Comparison of ENCODE assay signal across 13 cellular contexts in the genomic region with DNA sequence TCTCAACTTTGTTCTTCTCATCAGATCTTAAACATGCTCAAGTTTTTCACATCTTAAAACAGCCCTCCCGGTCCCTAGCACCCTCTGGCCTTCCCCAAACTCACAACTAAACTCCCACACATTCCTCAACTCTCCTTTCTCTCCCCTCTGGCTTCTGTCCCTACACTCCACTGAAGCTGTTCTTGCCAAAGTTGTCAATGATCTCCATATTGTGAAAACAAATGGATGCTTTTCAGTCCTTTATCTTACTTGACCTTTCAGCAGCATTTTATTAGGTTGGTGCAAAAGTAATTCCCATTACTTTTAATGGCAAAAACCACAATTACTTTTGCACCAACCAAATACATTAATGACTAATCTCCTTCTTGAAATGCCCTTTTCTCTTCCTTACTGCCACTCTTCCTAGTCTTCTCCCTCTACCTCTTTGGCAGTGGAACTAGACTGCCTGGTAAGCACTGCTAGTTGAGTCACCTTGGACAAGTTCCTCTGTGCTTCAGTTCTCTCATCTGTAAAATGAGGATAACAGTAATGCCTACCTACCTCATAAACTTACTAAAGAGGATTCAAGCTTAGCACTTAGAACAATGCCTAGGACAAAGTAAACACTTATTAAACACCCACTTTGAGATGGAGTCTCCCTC. TPM values are rescaled to one million over a fixed set of nuclear protein-coding genes. Genes with fewer than 3 reads are reported as not detected.
DNase-seq lines count a peak whose midpoint lies in the region; ATAC-seq and TF ChIP-seq lines count a peak whose summit lies in the region.
"Had no signal": no experiment of that assay in that cellular context is flagged by ENCODE, and none has a peak within 500 bp of the region (broad histone marks: within the 10 kb centered on the region; RNA-seq: fewer than 3 reads in every experiment).

No MANE protein-coding gene starts in this region.

- H3K27me3 ChIP-seq in cardiac muscle cell: no peaks in the 10 kb centered on the region
- no peaks in the 10 kb centered on the region for H3K27me3 ChIP-seq in uterus

- no peaks in the 10 kb centered on the region for H3K27me3 Mint-ChIP-seq in activated CD8-positive, alpha-beta T cell treated with anti-CD3 and anti-CD28 coated beads, Interleukin-2, amount 10 ng/mL, durations not matched to agents 7 days and 5 days (ENCODE audit: low read depth)

- peaks cover 5% of the 10 kb centered on the region for H3K4me1 Mint-ChIP-seq in activated CD8-positive, alpha-beta T cell treated with anti-CD3 and anti-CD28 coated beads, Interleukin-2, amount 10 ng/mL, durations not matched to agents 7 days and 5 days (ENCODE audit: low read depth)

- H3K4me3 ChIP-seq in cardiac muscle cell (no peak overlapping the region), fibroblast of the aortic adventitia (ENCODE audit: low read depth, low read length) (no peak overlapping the region), uterus (no peak overlapping the region)

- H3K36me3 Mint-ChIP-seq in activated CD8-positive, alpha-beta T cell treated with anti-CD3 and anti-CD28 coated beads, Interleukin-2, amount 10 ng/mL, durations not matched to agents 7 days and 5 days (ENCODE audit: low read depth): peaks cover 2% of the 10 kb centered on the region

- H3K9me3 ChIP-seq in cardiac muscle cell (ENCODE audit: low read depth) (no peaks in the 10 kb centered on the region), uterus (no peaks in the 10 kb centered on the region)

- H3K4me3 Mint-ChIP-seq in activated CD8-positive, alpha-beta T cell treated with anti-CD3 and anti-CD28 coated beads, Interleukin-2, amount 10 ng/mL, durations not matched to agents 7 days and 5 days: no peak overlapping the region

- peak overlapping the region; percentile 47 for H3K27ac Mint-ChIP-seq in activated CD8-positive, alpha-beta T cell treated with anti-CD3 and anti-CD28 coated beads, Interleukin-2, amount 10 ng/mL, durations not matched to agents 7 days and 5 days

- H3K36me3 ChIP-seq in cardiac muscle cell (no peaks in the 10 kb centered on the region), uterus (no peaks in the 10 kb centered on the region)

- no peaks in the 10 kb centered on the region for H3K9me3 Mint-ChIP-seq in activated CD8-positive, alpha-beta T cell treated with anti-CD3 and anti-CD28 coated beads, Interleukin-2, amount 10 ng/mL, durations not matched to agents 7 days and 5 days (ENCODE audit: insufficient read depth)

- no peak for TF ChIP-seq POLR2A in uterus (IDR thresholded peaks at IDR 0.05)

- POLR2A ChIA-PET in activated CD8-positive, alpha-beta T cell treated with anti-CD3 and anti-CD28 coated beads, Interleukin-2, amount 10 ng/mL, durations not matched to agents 7 days and 5 days (lab: Charles Lee): no interaction called here

- no peak for ATAC-seq in Right ventricle myocardium superior (ENCODE audit: poor library complexity)
- ATAC-seq in activated CD8-positive, alpha-beta T cell treated with anti-CD3 and anti-CD28 coated beads, Interleukin-2, amount 10 ng/mL, durations not matched to agents 7 days and 5 days: no peak

- DNase-seq in cardiac muscle cell (ENCODE audit: low read depth in 1 of 2, low spot score in 1 of 2) (peak in 1 of 2 donors; percentile 71), Right ventricle myocardium superior (no peak), fibroblast of the aortic adventitia (ENCODE audit: low read depth) (peak; percentile 51), uterus (no peak), D341Med (ENCODE audit: low spot score) (no peak), OCI-M2 (lab: John Stamatoyannopoulos, UW; ENCODE audit: unreplicated experiment) (no peak)
- DNase-seq in activated CD8-positive, alpha-beta T cell treated with anti-CD3 and anti-CD28 coated beads, Interleukin-2, amount 10 ng/mL, durations not matched to agents 7 days and 5 days: no peak
- DNase-seq in stimulated activated CD8-positive, alpha-beta memory T cell treated with anti-CD3 and anti-CD28 coated beads, Interleukin-4, amount 100 ng/mL, for 48 hours: no peak
- DNase-seq: activated CD8-positive, alpha-beta memory T cell treated with anti-CD3 and anti-CD28 coated beads, Interleukin-2, amount 50 U/mL, for 48 hours; erythroblast; NCI-H2081 had no signal

- H3K4me1 ChIP-seq in cardiac muscle cell (ENCODE audit: low read depth) (no peaks in the 10 kb centered on the region), uterus (no peaks in the 10 kb centered on the region)

- intact Hi-C loops in Right ventricle myocardium superior (cut with DNase I) (no loop called here), uterus (cut with DNase I; ENCODE audit: low total_unique reads) (no loop called here)

- TF ChIP-seq CTCF in cardiac muscle cell (IDR thresholded peaks at IDR 0.05; ENCODE audit: low read depth, low read length) (no peak), fibroblast of the aortic adventitia (IDR thresholded peaks at IDR 0.05; ENCODE audit: insufficient read depth, low read length) (no peak), uterus (IDR thresholded peaks at IDR 0.05) (no peak)

- H3K27ac ChIP-seq in cardiac muscle cell (peak overlapping the region; percentile 2), uterus (peak overlapping the region; percentile 12 to 33)

- CTCF ChIA-PET in activated CD8-positive, alpha-beta T cell treated with anti-CD3 and anti-CD28 coated beads, Interleukin-2, amount 10 ng/mL, durations not matched to agents 7 days and 5 days (lab: Charles Lee): no interaction called here

RNA-seq across cellular contexts. Expression of a gene that starts 16.0 kb away (rescaled TPM):
- total RNA-seq in cardiac muscle cell: 51.9 and 78.4 TPM in 2 replicates
- 107 and 127 TPM in 2 replicates for polyA plus RNA-seq in cardiac muscle cell
- total RNA-seq in Right ventricle myocardium superior: 7.3 TPM
- total RNA-seq in activated CD8-positive, alpha-beta T cell treated with anti-CD3 and anti-CD28 coated beads, Interleukin-2, amount 10 ng/mL, durations not matched to agents 7 days and 5 days: 10 to 100 TPM; 38.7 to 40.6 TPM
- total RNA-seq in fibroblast of the aortic adventitia (ENCODE audit: low replicate concordance): 20.0 and 32.7 TPM in 2 replicates
- total RNA-seq in uterus: 10 to 100 TPM in 3 of 4 donors, 1 to 10 TPM in 1; 9.1 to 73.9 (median 40.5) TPM

RNA-seq across cellular contexts. Expression of a gene that starts 39.1 kb away (rescaled TPM):
- 43.9 and 105 TPM in 2 replicates for total RNA-seq in cardiac muscle cell
- polyA plus RNA-seq in cardiac muscle cell: 234 and 265 TPM in 2 replicates
- total RNA-seq in Right ventricle myocardium superior: 243 TPM
- 10 to 100 TPM; 50.0 to 51.6 TPM for total RNA-seq in activated CD8-positive, alpha-beta T cell treated with anti-CD3 and anti-CD28 coated beads, Interleukin-2, amount 10 ng/mL, durations not matched to agents 7 days and 5 days
- 12.5 and 36.4 TPM in 2 replicates for total RNA-seq in fibroblast of the aortic adventitia (ENCODE audit: low replicate concordance)
- total RNA-seq in uterus: 100 to 1,000 TPM in 1 of 4 donors, 10 to 100 TPM in 3; 14.3 to 121 (median 45.4) TPM

RNA-seq across cellular contexts. Expression of a gene that starts 47.4 kb away (rescaled TPM):
- 1.7 and 3.4 TPM in 2 replicates for total RNA-seq in cardiac muscle cell
- 2.5 and 4.3 TPM in 2 replicates for polyA plus RNA-seq in cardiac muscle cell
- total RNA-seq in Right ventricle myocardium superior: 38.3 TPM
- under 1 TPM; 0.23 to 0.82 TPM for total RNA-seq in activated CD8-positive, alpha-beta T cell treated with anti-CD3 and anti-CD28 coated beads, Interleukin-2, amount 10 ng/mL, durations not matched to agents 7 days and 5 days
- total RNA-seq in fibroblast of the aortic adventitia (ENCODE audit: low replicate concordance): 0.36 TPM in 1 of 2 replicates, not detected in the other
- not detected for total RNA-seq in uterus
- total RNA-seq: pulmonary artery endothelial cell, RPMI7951 had no signal
